In genomic region chr1:9737716-9738115, GRCh38 we compare ENCODE assay signal across 22 cellular contexts.
DNase-seq lines count a peak whose midpoint lies in the region; ATAC-seq lines count a peak whose summit lies in the region.
"Had no signal": no experiment of that assay in that cellular context is flagged by ENCODE, and none has a peak within 500 bp of the region (broad histone marks: within the 10 kb centered on the region; RNA-seq: fewer than 3 reads in every experiment).

No MANE protein-coding gene starts in this region.

- CTCF ChIA-PET in CD4-positive, alpha-beta memory T cell (lab: Charles Lee; ENCODE audit: partially characterized antibody): no interaction called here

- DNase-seq in T-helper 2 cell treated with Interferon-gamma antibody and Interleukin-4, amounts not matched to agents 5 μg/mL and 100 μg/mL, for 36 hours (ENCODE audit: low spot score): no peak
- no peak for DNase-seq in T-helper 2 cell
- no peak for DNase-seq in CD4-positive, alpha-beta memory T cell
- no peak for DNase-seq in activated T-helper 1 cell treated with anti-CD3 and anti-CD28 coated beads, Interleukin-12 subunit alpha, Interleukin-12 subunit beta, Interleukin-2, Interleukin-4 antibody, amounts not matched to agents 30 ng/mL and 10 ng/mL and 1 ng/mL, durations not matched to agents 14 hours and 24 hours and 36 hours (ENCODE audit: low spot score)
- no peak for DNase-seq in naive thymus-derived CD8-positive, alpha-beta T cell
- DNase-seq in activated CD8-positive, alpha-beta memory T cell treated with anti-CD3 and anti-CD28 coated beads, Interleukin-2, amount 50 U/mL, for 48 hours: no peak
- no peak for DNase-seq in iPS-NIHi11 (ENCODE audit: low spot score)
- DNase-seq: activated effector memory CD4-positive, alpha-beta T cell treated with anti-CD3 and anti-CD28 coated beads, Interleukin-2, amount 50 U/mL, for 16 hours; body of pancreas; GF-D8; Kasumi-1; left cardiac atrium; NCI-H1436 treated with DMSO at 0.1 percent for 48 hours; NCI-H2107; SK-N-SH; stimulated activated CD4-positive, alpha-beta T cell treated with anti-CD3 and anti-CD28 coated beads, Interleukin-4, amount 100 ng/mL, for 1 hour had no signal

- H3K4me3 ChIP-seq in CD4-positive, alpha-beta memory T cell (ENCODE audit: low read length in 2 of 2): no peak overlapping the region
- H3K4me3 ChIP-seq: adrenal gland, body of pancreas, mucosa of descending colon, right atrium auricular region had no signal

- intact Hi-C loops in CD4-positive, alpha-beta memory T cell (cut with micrococcal nuclease): no loop called here
- intact Hi-C loops in activated T-helper 1 cell treated with anti-CD3 and anti-CD28 coated beads, Interleukin-12 subunit alpha, Interleukin-12 subunit beta, Interleukin-2, Interleukin-4 antibody, amounts not matched to agents 30 ng/mL and 10 ng/mL and 1 ng/mL, durations not matched to agents 14 hours and 24 hours and 36 hours (cut with micrococcal nuclease): no loop called here

- H3K36me3 ChIP-seq in CD4-positive, alpha-beta memory T cell (ENCODE audit: insufficient read depth, low read length): peaks cover 81% of the 10 kb centered on the region

- peaks cover 12% of the 10 kb centered on the region for H3K4me1 Mint-ChIP-seq in T-helper 2 cell treated with Interferon-gamma antibody and Interleukin-4, amounts not matched to agents 5 μg/mL and 100 μg/mL, for 36 hours (ENCODE audit: low read depth)
- peaks cover 6 to 22% (median 14%) of the 10 kb centered on the region in 4 donors for H3K4me1 Mint-ChIP-seq in CD4-positive, alpha-beta memory T cell
- peaks cover 18% of the 10 kb centered on the region for H3K4me1 Mint-ChIP-seq in activated T-helper 1 cell treated with anti-CD3 and anti-CD28 coated beads, Interleukin-12 subunit alpha, Interleukin-12 subunit beta, Interleukin-2, Interleukin-4 antibody, amounts not matched to agents 30 ng/mL and 10 ng/mL and 1 ng/mL, durations not matched to agents 14 hours and 24 hours and 36 hours (ENCODE audit: low read depth)
- peaks cover 11 to 50% (median 28%) of the 10 kb centered on the region in 4 donors for H3K4me1 Mint-ChIP-seq in naive thymus-derived CD8-positive, alpha-beta T cell

- H3K9me3 ChIP-seq in CD4-positive, alpha-beta memory T cell (ENCODE audit: control insufficient read depth in 1 of 2, low read length in 2 of 2): no peaks in the 10 kb centered on the region
- H3K9me3 ChIP-seq: adrenal gland, body of pancreas, mucosa of descending colon, right atrium auricular region, SK-N-SH had no signal

- peaks cover 63% of the 10 kb centered on the region for H3K36me3 Mint-ChIP-seq in T-helper 2 cell treated with Interferon-gamma antibody and Interleukin-4, amounts not matched to agents 5 μg/mL and 100 μg/mL, for 36 hours (ENCODE audit: low read depth)
- H3K36me3 Mint-ChIP-seq in CD4-positive, alpha-beta memory T cell: peaks cover 54 to 70% of the 10 kb centered on the region in 2 donors
- H3K36me3 Mint-ChIP-seq in activated T-helper 1 cell treated with anti-CD3 and anti-CD28 coated beads, Interleukin-12 subunit alpha, Interleukin-12 subunit beta, Interleukin-2, Interleukin-4 antibody, amounts not matched to agents 30 ng/mL and 10 ng/mL and 1 ng/mL, durations not matched to agents 14 hours and 24 hours and 36 hours (ENCODE audit: low read depth): peaks cover 36% of the 10 kb centered on the region
- peaks cover 0 to 72% (median 37%) of the 10 kb centered on the region in 3 donors for H3K36me3 Mint-ChIP-seq in naive thymus-derived CD8-positive, alpha-beta T cell

- ATAC-seq in naive thymus-derived CD8-positive, alpha-beta T cell: no peak
- no peak for ATAC-seq in HG03520 (IDR thresholded peaks at IDR 0.05; ENCODE audit: unreplicated experiment)
- ATAC-seq: body of pancreas had no signal

- POLR2A ChIA-PET in CD4-positive, alpha-beta memory T cell (lab: Charles Lee; ENCODE audit: partially characterized antibody): interaction anchor here (1.4 kb wide), 1 partner anchor 35 kb away, joined by 3 read pairs; no protein-coding TSS in a partner anchor
- POLR2A ChIA-PET in naive thymus-derived CD8-positive, alpha-beta T cell (lab: Charles Lee): interaction anchor here (1.0 to 38.5 kb wide), 4 partner anchors 8 to 38 kb away, joined by 3 to 1258 read pairs (median 4); no protein-coding TSS in a partner anchor

- no peaks in the 10 kb centered on the region for H3K9me3 Mint-ChIP-seq in T-helper 2 cell treated with Interferon-gamma antibody and Interleukin-4, amounts not matched to agents 5 μg/mL and 100 μg/mL, for 36 hours
- H3K9me3 Mint-ChIP-seq in CD4-positive, alpha-beta memory T cell: peaks cover 0 to 5% (median 0%) of the 10 kb centered on the region in 8 donors
- no peaks in the 10 kb centered on the region for H3K9me3 Mint-ChIP-seq in activated T-helper 1 cell treated with anti-CD3 and anti-CD28 coated beads, Interleukin-12 subunit alpha, Interleukin-12 subunit beta, Interleukin-2, Interleukin-4 antibody, amounts not matched to agents 30 ng/mL and 10 ng/mL and 1 ng/mL, durations not matched to agents 14 hours and 24 hours and 36 hours
- no peaks in the 10 kb centered on the region for H3K9me3 Mint-ChIP-seq in naive thymus-derived CD8-positive, alpha-beta T cell
- H3K9me3 Mint-ChIP-seq: neural crest cell had no signal

- H3K27me3 ChIP-seq in CD4-positive, alpha-beta memory T cell (ENCODE audit: insufficient read depth, low read length): no peaks in the 10 kb centered on the region
- H3K27me3 ChIP-seq: adrenal gland, body of pancreas, right atrium auricular region had no signal

- H3K4me1 ChIP-seq in CD4-positive, alpha-beta memory T cell (ENCODE audit: insufficient read depth, low read length): no peaks in the 10 kb centered on the region
- H3K4me1 ChIP-seq: adrenal gland, body of pancreas, right atrium auricular region had no signal

- no peaks in the 10 kb centered on the region for H3K27me3 Mint-ChIP-seq in T-helper 2 cell treated with Interferon-gamma antibody and Interleukin-4, amounts not matched to agents 5 μg/mL and 100 μg/mL, for 36 hours (ENCODE audit: low read depth)
- H3K27me3 Mint-ChIP-seq in CD4-positive, alpha-beta memory T cell: no peaks in the 10 kb centered on the region
- no peaks in the 10 kb centered on the region for H3K27me3 Mint-ChIP-seq in activated T-helper 1 cell treated with anti-CD3 and anti-CD28 coated beads, Interleukin-12 subunit alpha, Interleukin-12 subunit beta, Interleukin-2, Interleukin-4 antibody, amounts not matched to agents 30 ng/mL and 10 ng/mL and 1 ng/mL, durations not matched to agents 14 hours and 24 hours and 36 hours (ENCODE audit: insufficient read depth)
- H3K27me3 Mint-ChIP-seq in naive thymus-derived CD8-positive, alpha-beta T cell: no peaks in the 10 kb centered on the region

- no peak overlapping the region for H3K4me3 Mint-ChIP-seq in T-helper 2 cell treated with Interferon-gamma antibody and Interleukin-4, amounts not matched to agents 5 μg/mL and 100 μg/mL, for 36 hours
- no peak overlapping the region for H3K4me3 Mint-ChIP-seq in CD4-positive, alpha-beta memory T cell
- H3K4me3 Mint-ChIP-seq in activated T-helper 1 cell treated with anti-CD3 and anti-CD28 coated beads, Interleukin-12 subunit alpha, Interleukin-12 subunit beta, Interleukin-2, Interleukin-4 antibody, amounts not matched to agents 30 ng/mL and 10 ng/mL and 1 ng/mL, durations not matched to agents 14 hours and 24 hours and 36 hours: no peak overlapping the region
- H3K4me3 Mint-ChIP-seq in naive thymus-derived CD8-positive, alpha-beta T cell: peak overlapping the region in 3 of 10 donors; percentile 19 to 64 (median 57)
- H3K4me3 Mint-ChIP-seq: neural crest cell had no signal

- no peak overlapping the region for H3K27ac ChIP-seq in CD4-positive, alpha-beta memory T cell (ENCODE audit: low read depth, low read length)
- H3K27ac ChIP-seq: 22Rv1, adrenal gland, body of pancreas, right atrium auricular region had no signal

- peak overlapping the region; percentile 11 for H3K27ac Mint-ChIP-seq in T-helper 2 cell treated with Interferon-gamma antibody and Interleukin-4, amounts not matched to agents 5 μg/mL and 100 μg/mL, for 36 hours
- H3K27ac Mint-ChIP-seq in CD4-positive, alpha-beta memory T cell: peak overlapping the region in 4 of 7 donors; percentile 7 to 80 (median 68)
- peak overlapping the region; percentile 67 for H3K27ac Mint-ChIP-seq in activated T-helper 1 cell treated with anti-CD3 and anti-CD28 coated beads, Interleukin-12 subunit alpha, Interleukin-12 subunit beta, Interleukin-2, Interleukin-4 antibody, amounts not matched to agents 30 ng/mL and 10 ng/mL and 1 ng/mL, durations not matched to agents 14 hours and 24 hours and 36 hours
- peak overlapping the region in 8 of 10 donors; percentile 51 to 91 (median 76) for H3K27ac Mint-ChIP-seq in naive thymus-derived CD8-positive, alpha-beta T cell

Comparison
In these comparisons a context has a peak if more than half of its experiments do, and no peak if none do; other contexts are left out.
1. H3K27ac Mint-ChIP-seq: peak in every context shown above with its lines; median percentile 76 in naive thymus-derived CD8-positive, alpha-beta T cell; 68 in CD4-positive, alpha-beta memory T cell; 67 in activated T-helper 1 cell treated with anti-CD3 and anti-CD28 coated beads, Interleukin-12 subunit alpha, Interleukin-12 subunit beta, Interleukin-2, Interleukin-4 antibody, amounts not matched to agents 30 ng/mL and 10 ng/mL and 1 ng/mL, durations not matched to agents 14 hours and 24 hours and 36 hours; 11 in T-helper 2 cell treated with Interferon-gamma antibody and Interleukin-4, amounts not matched to agents 5 μg/mL and 100 μg/mL, for 36 hours.